Comparison of ENCODE assay signal across 26 cellular contexts in genomic region chr22:31621507-31622160, GRCh38. TPM values are rescaled to one million over a fixed set of nuclear protein-coding genes. Genes with fewer than 3 reads are reported as not detected.
DNase-seq lines count a peak whose midpoint lies in the region; FAIRE-seq and TF ChIP-seq lines count a peak whose summit lies in the region.
"Had no signal": no experiment of that assay in that cellular context is flagged by ENCODE, and none has a peak within 500 bp of the region (broad histone marks: within the 10 kb centered on the region; RNA-seq: fewer than 3 reads in every experiment).

No MANE protein-coding gene starts in this region.

- no peak overlapping the region for H4K12ac ChIP-seq in trophoblast cell (ENCODE audit: low read depth, low read length)

- no peaks in the 10 kb centered on the region for H3K9me3 Mint-ChIP-seq in activated T-cell treated with anti-CD3 and anti-CD28 coated beads, Interleukin-2, amount 50 U/mL, for 24 hours
- H3K9me3 Mint-ChIP-seq in IgD-negative memory B cell (no peaks in the 10 kb centered on the region), brain (no peaks in the 10 kb centered on the region)
- H3K9me3 Mint-ChIP-seq: nephron had no signal

- WGBS in trophoblast cell (ENCODE audit: extremely low coverage, insufficient coverage, insufficient read length) = no CpG with 5 or more reads among the region's 20 CpGs

- no peak overlapping the region for H2BK5ac ChIP-seq in trophoblast cell (ENCODE audit: low read depth, low read length, poor library complexity)

- no peak overlapping the region for H2BK12ac ChIP-seq in trophoblast cell (ENCODE audit: low read length)

- no peaks in the 10 kb centered on the region for H3K27me3 ChIP-seq in trophoblast cell (ENCODE audit: insufficient read depth, low read length)

- H4K91ac ChIP-seq in trophoblast cell (ENCODE audit: low read depth, low read length) = no peak overlapping the region

- peaks cover 13 to 21% of the 10 kb centered on the region in 2 experiments for H3K4me1 ChIP-seq in trophoblast cell (ENCODE audit: control insufficient read depth in 1 of 2, insufficient read depth in 2 of 2, low read length in 2 of 2)

- no peaks in the 10 kb centered on the region for H3K27me3 Mint-ChIP-seq in activated T-cell treated with anti-CD3 and anti-CD28 coated beads, Interleukin-2, amount 50 U/mL, for 24 hours
- H3K27me3 Mint-ChIP-seq in IgD-negative memory B cell = no peaks in the 10 kb centered on the region
- H3K27me3 Mint-ChIP-seq in brain = peaks cover 3% of the 10 kb centered on the region
- H3K27me3 Mint-ChIP-seq: CD4-positive, CD25-positive, alpha-beta regulatory T cell had no signal

- no peak overlapping the region for H4K8ac ChIP-seq in trophoblast cell (ENCODE audit: low read depth, low read length)

- peak overlapping the region; percentile 48 for H3K18ac ChIP-seq in trophoblast cell (ENCODE audit: low read length)

- FAIRE-seq in RCC 7860 (lab: Jason Lieb, UNC) = no peak
- FAIRE-seq: small intestine had no signal

- H2AFZ ChIP-seq in trophoblast cell (ENCODE audit: insufficient read depth, low read length, poor library complexity) = no peak overlapping the region

- no peak for DNase-seq in activated T-cell treated with anti-CD3 and anti-CD28 coated beads, Interleukin-2, amount 50 U/mL, for 24 hours
- DNase-seq in activated T-cell treated with anti-CD3 and anti-CD28 coated beads for 4 hours (no peak), trophoblast cell (no peak), RCC 7860 (ENCODE audit: low spot score) (no peak), HuH-7 (ENCODE audit: low spot score) (no peak), cardiac septum (ENCODE audit: low spot score) (no peak)
- DNase-seq: ACHN; activated CD8-positive, alpha-beta memory T cell treated with anti-CD3 and anti-CD28 coated beads for 24 hours; activated effector memory CD4-positive, alpha-beta T cell treated with anti-CD3 and anti-CD28 coated beads, Interleukin-2, amount 50 U/mL, for 16 hours; CD4-positive, CD25-positive, alpha-beta regulatory T cell; DMS79; foreskin melanocyte; GOT3; IMR-90; kidney glomerular epithelial cell; NCI-H187 treated with DMSO at 0.1 percent for 48 hours; NK-92 treated with Interleukin-12 subunit alpha and Interleukin-12 subunit beta, amount 100 ng/mL, for 24 hours; small intestine; stimulated activated CD4-positive, alpha-beta T cell treated with anti-CD3 and anti-CD28 coated beads, Interleukin-4, amount 100 ng/mL, for 1 hour had no signal

- peaks cover 8% of the 10 kb centered on the region for H3K79me2 ChIP-seq in trophoblast cell (ENCODE audit: control insufficient read depth, insufficient read depth, low read length, poor library complexity)

- peaks cover 91% of the 10 kb centered on the region for H3K36me3 Mint-ChIP-seq in activated T-cell treated with anti-CD3 and anti-CD28 coated beads, Interleukin-2, amount 50 U/mL, for 24 hours (ENCODE audit: low read depth)
- no peaks in the 10 kb centered on the region for H3K36me3 Mint-ChIP-seq in IgD-negative memory B cell
- H3K36me3 Mint-ChIP-seq in brain = peaks cover 8% of the 10 kb centered on the region

- H3K27ac ChIP-seq in trophoblast cell (ENCODE audit: low read depth, low read length) = no peak overlapping the region
- H3K27ac ChIP-seq: coronary artery, epithelial cell of prostate, prostate gland, thoracic aorta had no signal

- no peak for TF ChIP-seq CTCF in brain (conservative IDR thresholded peaks at IDR 0.05)

- no peak overlapping the region for H3K4ac ChIP-seq in trophoblast cell (ENCODE audit: low read depth, low read length)

- H3K4me3 ChIP-seq in trophoblast cell (ENCODE audit: low read depth, low read length) = no peak overlapping the region
- H3K4me3 ChIP-seq: coronary artery, prostate gland, thoracic aorta had no signal

- peaks cover 34% of the 10 kb centered on the region for H3K4me1 Mint-ChIP-seq in activated T-cell treated with anti-CD3 and anti-CD28 coated beads, Interleukin-2, amount 50 U/mL, for 24 hours (ENCODE audit: low read depth)
- H3K4me1 Mint-ChIP-seq in IgD-negative memory B cell = peaks cover 0 to 12% (median 3%) of the 10 kb centered on the region in 3 donors
- peaks cover 31% of the 10 kb centered on the region for H3K4me1 Mint-ChIP-seq in brain

- H3K9ac ChIP-seq in trophoblast cell (ENCODE audit: low read length) = no peak overlapping the region

- no peak overlapping the region for H3K14ac ChIP-seq in trophoblast cell (ENCODE audit: low read length)

- H3K79me1 ChIP-seq in trophoblast cell (ENCODE audit: low read length) = no peaks in the 10 kb centered on the region

- peaks cover 63 to 65% of the 10 kb centered on the region in 2 experiments for H3K36me3 ChIP-seq in trophoblast cell (ENCODE audit: control insufficient read depth in 1 of 2, insufficient read depth in 2 of 2, low read length in 2 of 2)
- H3K36me3 ChIP-seq: prostate gland had no signal

- H2AK5ac ChIP-seq in trophoblast cell (ENCODE audit: low read length) = no peak overlapping the region

- no peak overlapping the region for H3K4me2 ChIP-seq in trophoblast cell (ENCODE audit: low read length)

- no peaks in the 10 kb centered on the region for H3K9me3 ChIP-seq in trophoblast cell (ENCODE audit: insufficient read depth, low read depth, low read length)
- H3K9me3 ChIP-seq: prostate gland, thoracic aorta had no signal

- no peak overlapping the region for H2BK120ac ChIP-seq in trophoblast cell (ENCODE audit: insufficient read depth, low read length, poor library complexity)

- intact Hi-C loops in cardiac septum (cut with DNase I) = no loop called here

- H3K27ac Mint-ChIP-seq in activated T-cell treated with anti-CD3 and anti-CD28 coated beads, Interleukin-2, amount 50 U/mL, for 24 hours = peak overlapping the region; percentile 82
- H3K27ac Mint-ChIP-seq in IgD-negative memory B cell = peak overlapping the region in 2 of 3 donors; percentile 71 to 80
- peak overlapping the region in 3 of 5 experiments; percentile 48 to 90 (median 87) for H3K27ac Mint-ChIP-seq in brain
- H3K27ac Mint-ChIP-seq: nephron had no signal

- no peak overlapping the region for H3K23ac ChIP-seq in trophoblast cell (ENCODE audit: low read length)

- no peak overlapping the region for H3K4me3 Mint-ChIP-seq in activated T-cell treated with anti-CD3 and anti-CD28 coated beads, Interleukin-2, amount 50 U/mL, for 24 hours
- no peak overlapping the region for H3K4me3 Mint-ChIP-seq in IgD-negative memory B cell
- no peak overlapping the region for H3K4me3 Mint-ChIP-seq in brain
- H3K4me3 Mint-ChIP-seq: nephron had no signal

RNA-seq across cellular contexts. Expression of gene PISD, which starts 40.4 kb away (rescaled TPM):
- polyA plus RNA-seq in IgD-negative memory B cell = 20.7 TPM
- polyA plus RNA-seq in brain (ENCODE audit: insufficient read depth, low read depth, low replicate concordance) = 43.0 TPM
- 26.1 and 26.7 TPM in 2 replicates for polyA plus RNA-seq in trophoblast cell (2013)
- 20.2 TPM for total RNA-seq in cardiac septum
